19 cellular contexts compared by ENCODE assay signal in the genomic region with DNA sequence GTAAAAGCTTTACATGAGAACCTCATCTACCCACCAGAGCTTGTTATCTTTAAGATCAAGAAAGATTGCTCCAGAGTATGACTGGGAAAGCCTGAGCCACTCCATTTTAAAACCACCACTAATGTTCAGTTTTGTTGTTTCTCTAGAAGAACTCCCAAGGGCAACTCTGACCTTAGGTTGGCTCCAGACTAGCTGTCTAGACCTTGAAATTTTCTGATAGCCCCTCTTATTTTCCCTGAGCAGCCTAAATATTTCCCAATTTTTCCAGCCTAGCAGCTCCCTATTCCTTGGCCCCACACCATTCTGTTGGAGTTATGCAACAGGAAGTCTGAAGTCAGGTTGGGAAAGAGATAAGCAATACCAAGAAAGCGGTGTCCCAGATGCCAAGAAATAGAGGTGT.
DNase-seq lines count a peak whose midpoint lies in the region; ATAC-seq and TF ChIP-seq lines count a peak whose summit lies in the region.
"Had no signal": no experiment of that assay in that cellular context is flagged by ENCODE, and none has a peak within 500 bp of the region (broad histone marks: within the 10 kb centered on the region; RNA-seq: fewer than 3 reads in every experiment).

No MANE protein-coding gene starts in this region.

- TF ChIP-seq CTCF in fibroblast of pulmonary artery (IDR thresholded peaks at IDR 0.05; ENCODE audit: low read length, missing control alignments) (no peak), omental fat pad (IDR thresholded peaks at IDR 0.05) (no peak)

- ATAC-seq in omental fat pad (ENCODE audit: low FRiP score) (peak; percentile 65), HG03565 (IDR thresholded peaks at IDR 0.05; ENCODE audit: unreplicated experiment) (no peak), GM21786 (IDR thresholded peaks at IDR 0.05; ENCODE audit: unreplicated experiment) (no peak)

- DNase-seq in ELR (ENCODE audit: low read depth) (peak; percentile 1), RPMI7951 (ENCODE audit: low read depth) (peak; percentile 8), fibroblast of pulmonary artery (ENCODE audit: low read depth) (peak; percentile 86), omental fat pad (ENCODE audit: low spot score) (no peak), SHP77 treated with DMSO at 0.1 percent for 48 hours (lab: John Stamatoyannopoulos, UW) (no peak), dermis blood vessel endothelial cell (no peak)
- DNase-seq: activated CD4-positive, alpha-beta T cell treated with anti-CD3 and anti-CD28 coated beads, Interleukin-2, amount 50 U/mL, for 4 hours; activated gamma-delta T cell; CD8-positive, alpha-beta memory T cell; DMS79; endodermal cell; foreskin melanocyte; midbrain; NCI-H2171 treated with DMSO at 0.1 percent for 48 hours; stimulated activated CD4-positive, alpha-beta T cell treated with anti-CD3 and anti-CD28 coated beads, Interleukin-15, amount 100 ng/mL, for 24 hours; thyroid gland had no signal

- no peak overlapping the region for H3K4me3 ChIP-seq in fibroblast of pulmonary artery (replicated peaks; ENCODE audit: low read depth, low read length)
- H3K4me3 ChIP-seq: adrenal gland, thyroid gland had no signal

Comparison
In these comparisons a context has a peak if more than half of its experiments do, and no peak if none do; other contexts are left out.
1. DNase-seq: peak in ELR (single experiment), RPMI7951 (single experiment) and fibroblast of pulmonary artery (single experiment); none in omental fat pad (single experiment), SHP77 treated with DMSO at 0.1 percent for 48 hours (single experiment) and dermis blood vessel endothelial cell (single experiment).